8 cellular contexts compared by ENCODE assay signal in the genomic region with DNA sequence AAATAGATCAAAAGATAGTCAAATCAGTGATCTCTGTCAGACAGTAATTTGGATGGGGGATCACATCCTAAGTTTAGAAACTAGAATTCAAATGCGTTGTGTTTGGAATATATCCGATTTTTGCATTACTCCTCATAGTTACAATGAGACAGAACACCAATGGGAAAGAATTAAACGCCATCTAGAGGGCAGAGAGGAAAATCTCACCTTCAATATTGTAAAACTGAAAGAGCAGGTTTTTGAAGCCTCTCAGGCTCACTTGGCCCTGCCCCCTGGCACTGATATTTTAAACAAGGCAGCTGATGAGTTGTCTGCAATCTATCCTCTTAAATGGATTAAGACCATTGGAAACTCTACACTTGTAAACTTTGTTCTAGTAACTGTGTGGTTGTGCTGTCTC. TPM values are rescaled to one million over a fixed set of nuclear protein-coding genes. Genes with fewer than 3 reads are reported as not detected.
A peak's percentile ranks its signal among the peaks of the same experiment; 100 is the strongest.
DNase-seq lines count a peak whose midpoint lies in the region; ATAC-seq, FAIRE-seq and TF ChIP-seq lines count a peak whose summit lies in the region.

No MANE protein-coding gene starts in this region.

- no peaks in the 10 kb centered on the region for H3F3A ChIP-seq in neural cell (ENCODE audit: insufficient read depth, low read length, poor library complexity, severe bottlenecking)

- no peak overlapping the region for H3K27ac Mint-ChIP-seq in astrocyte (ENCODE audit: unreplicated experiment)

- no peak overlapping the region for H3K4me3 ChIP-seq in Jurkat, Clone E6-1 (ENCODE audit: low read length)
- H3K4me3 ChIP-seq in astrocyte (ENCODE audit: insufficient read depth, low read depth, low read length), result no peak overlapping the region
- H3K4me3 ChIP-seq in neural cell (ENCODE audit: low read length), result no peak overlapping the region
- no peak overlapping the region for H3K4me3 ChIP-seq in kidney (ENCODE audit: low read length in 2 of 2)

- no peak for TF ChIP-seq EP300 in neural cell (conservative IDR thresholded peaks at IDR 0.05; ENCODE audit: poor library complexity, severe bottlenecking)

- H3K9ac ChIP-seq in astrocyte (ENCODE audit: low read length) (no peak overlapping the region), neural cell (ENCODE audit: low read length) (no peak overlapping the region), kidney (ENCODE audit: low read length in 2 of 2) (no peak overlapping the region)

- H3K27ac ChIP-seq in astrocyte (ENCODE audit: low read depth, low read length), result no peak overlapping the region
- no peak overlapping the region for H3K27ac ChIP-seq in neural cell (ENCODE audit: low read length)
- H3K27ac ChIP-seq in kidney (ENCODE audit: low read depth in 2 of 2, low read length in 2 of 2), result no peak overlapping the region

- H3K4me2 ChIP-seq in astrocyte (ENCODE audit: low read length) (no peak overlapping the region), neural cell (ENCODE audit: low read length) (no peak overlapping the region)

- no peaks in the 10 kb centered on the region for H3K27me3 ChIP-seq in astrocyte (ENCODE audit: insufficient read depth, low read length)
- H3K27me3 ChIP-seq in neural cell (ENCODE audit: insufficient read depth, low read depth, low read length), result no peaks in the 10 kb centered on the region

- FAIRE-seq in astrocyte (lab: Jason Lieb, UNC) (peak; percentile 76), kidney (lab: Jason Lieb, UNC) (no peak)

- no peak overlapping the region for H3K4me3 Mint-ChIP-seq in astrocyte (ENCODE audit: unreplicated experiment)

- TF ChIP-seq RAD21 in neural cell (conservative IDR thresholded peaks at IDR 0.05), result peak; percentile 64

- no peaks in the 10 kb centered on the region for H3K79me2 ChIP-seq in astrocyte (ENCODE audit: insufficient read depth, low read length)
- H3K79me2 ChIP-seq in neural cell (replicated peaks; ENCODE audit: insufficient read depth, low read length), result no peaks in the 10 kb centered on the region

- no peaks in the 10 kb centered on the region for H3K36me3 ChIP-seq in astrocyte (ENCODE audit: insufficient read depth, low read length)
- H3K36me3 ChIP-seq in neural cell (ENCODE audit: insufficient read depth, low read length), result no peaks in the 10 kb centered on the region
- no peaks in the 10 kb centered on the region for H3K36me3 ChIP-seq in kidney (ENCODE audit: control insufficient read depth in 1 of 2, insufficient read depth in 2 of 2, low read length in 2 of 2)

- no peak overlapping the region for H2AFZ ChIP-seq in astrocyte (ENCODE audit: low read depth, low read length)
- H2AFZ ChIP-seq in neural cell (ENCODE audit: low read depth, low read length), result no peak overlapping the region

- H3K27me3 Mint-ChIP-seq in astrocyte (ENCODE audit: low read depth, unreplicated experiment), result peaks cover 40% of the 10 kb centered on the region

- intact Hi-C loops in kidney (cut with DNase I), result no loop called here

- peak; percentile 36 for TF ChIP-seq CTCF in astrocyte (IDR thresholded peaks at IDR 0.05; ENCODE audit: insufficient read depth, low read depth, low read length)
- peak; percentile 68 for TF ChIP-seq CTCF in neural cell (IDR thresholded peaks at IDR 0.05; ENCODE audit: poor library complexity, severe bottlenecking)
- TF ChIP-seq CTCF in kidney (IDR thresholded peaks at IDR 0.05; ENCODE audit: borderline replicate concordance, extremely low read depth, insufficient read depth), result no peak

- DNase-seq in DMS114 treated with DMSO at 0.1 percent for 48 hours (lab: John Stamatoyannopoulos, UW; ENCODE audit: unreplicated experiment), result peak; percentile 12
- DNase-seq in Jurkat, Clone E6-1 (ENCODE audit: low read depth, low spot score), result peak; percentile 47
- no peak for DNase-seq in astrocyte (ENCODE audit: low read depth)
- DNase-seq in activated naive CD4-positive, alpha-beta T cell (lab: John Stamatoyannopoulos, UW), result no peak
- no peak for DNase-seq in kidney

- peaks cover 7% of the 10 kb centered on the region for H3K9me3 Mint-ChIP-seq in astrocyte (ENCODE audit: unreplicated experiment)

- H3K4me1 Mint-ChIP-seq in astrocyte (ENCODE audit: low read depth, unreplicated experiment), result no peaks in the 10 kb centered on the region

- no peak for ATAC-seq in HG02973 (IDR thresholded peaks at IDR 0.05; ENCODE audit: unreplicated experiment)
- no peak for ATAC-seq in HG03521 (IDR thresholded peaks at IDR 0.05; ENCODE audit: unreplicated experiment)

- H3K9me3 ChIP-seq in astrocyte (ENCODE audit: insufficient read depth, low read depth, low read length), result peaks cover 1% of the 10 kb centered on the region
- no peaks in the 10 kb centered on the region for H3K9me3 ChIP-seq in neural cell (ENCODE audit: low read length)
- peaks cover 0 to 20% of the 10 kb centered on the region in 2 donors for H3K9me3 ChIP-seq in kidney (ENCODE audit: control insufficient read depth in 1 of 2, low read length in 2 of 2)

- H4K20me1 ChIP-seq in astrocyte (ENCODE audit: insufficient read depth, low read length) (no peaks in the 10 kb centered on the region), neural cell (ENCODE audit: insufficient read depth) (no peaks in the 10 kb centered on the region)

- no peaks in the 10 kb centered on the region for H3K9me2 ChIP-seq in neural cell (ENCODE audit: insufficient read depth, low read length)

- H3K4me1 ChIP-seq in astrocyte (ENCODE audit: insufficient read depth, low read length) (no peaks in the 10 kb centered on the region), kidney (ENCODE audit: control insufficient read depth in 1 of 2, insufficient read depth in 1 of 2, low read depth in 1 of 2, low read length in 2 of 2) (no peaks in the 10 kb centered on the region)

- H3K36me3 Mint-ChIP-seq in astrocyte (ENCODE audit: low read depth, unreplicated experiment), result no peaks in the 10 kb centered on the region

TF ChIP-seq in neural cell, 6 proteins besides CTCF, POLR2A, EP300 and RAD21:
- peak; percentile 71 for TF ChIP-seq SMC3 (conservative IDR thresholded peaks at IDR 0.05; ENCODE audit: poor library complexity)
- TF ChIP-seq POLR2AphosphoS5 (IDR thresholded peaks at IDR 0.05), result no peak

RNA-seq across cellular contexts. Expression of gene FRG2B, which starts 17.7 kb away (rescaled TPM):
- not detected for polyA plus RNA-seq in Jurkat, Clone E6-1 (2012; ENCODE audit: insufficient read depth, insufficient read length)
- total RNA-seq in astrocyte (not detected in 2 replicates), kidney (not detected)
- polyA plus RNA-seq in neural cell (not detected in 2 replicates), kidney (ENCODE audit: insufficient read depth, low read depth, low replicate concordance) (0.97 TPM)
- not detected in 2 replicates for polyA minus RNA-seq in neural cell

RNA-seq across cellular contexts. Expression of gene SYCE1, which starts 43.5 kb away (rescaled TPM):
- not detected for polyA plus RNA-seq in Jurkat, Clone E6-1 (2012; ENCODE audit: insufficient read depth, insufficient read length)
- total RNA-seq in astrocyte, result 0.23 TPM in 1 of 2 replicates, not detected in the other
- not detected in 2 replicates for polyA plus RNA-seq in neural cell
- not detected in 2 replicates for polyA minus RNA-seq in neural cell
- total RNA-seq in kidney, result 1.2 TPM
- polyA plus RNA-seq in kidney (ENCODE audit: insufficient read depth, low read depth, low replicate concordance), result 1.4 TPM

Comparison
In these comparisons a context has a peak if more than half of its experiments do, and no peak if none do; other contexts are left out.
1. DNase-seq: peak in DMS114 treated with DMSO at 0.1 percent for 48 hours (single experiment) and Jurkat, Clone E6-1 (single experiment); none in astrocyte (single experiment), activated naive CD4-positive, alpha-beta T cell (0 of 4) and kidney (single experiment).